In the genomic region with DNA sequence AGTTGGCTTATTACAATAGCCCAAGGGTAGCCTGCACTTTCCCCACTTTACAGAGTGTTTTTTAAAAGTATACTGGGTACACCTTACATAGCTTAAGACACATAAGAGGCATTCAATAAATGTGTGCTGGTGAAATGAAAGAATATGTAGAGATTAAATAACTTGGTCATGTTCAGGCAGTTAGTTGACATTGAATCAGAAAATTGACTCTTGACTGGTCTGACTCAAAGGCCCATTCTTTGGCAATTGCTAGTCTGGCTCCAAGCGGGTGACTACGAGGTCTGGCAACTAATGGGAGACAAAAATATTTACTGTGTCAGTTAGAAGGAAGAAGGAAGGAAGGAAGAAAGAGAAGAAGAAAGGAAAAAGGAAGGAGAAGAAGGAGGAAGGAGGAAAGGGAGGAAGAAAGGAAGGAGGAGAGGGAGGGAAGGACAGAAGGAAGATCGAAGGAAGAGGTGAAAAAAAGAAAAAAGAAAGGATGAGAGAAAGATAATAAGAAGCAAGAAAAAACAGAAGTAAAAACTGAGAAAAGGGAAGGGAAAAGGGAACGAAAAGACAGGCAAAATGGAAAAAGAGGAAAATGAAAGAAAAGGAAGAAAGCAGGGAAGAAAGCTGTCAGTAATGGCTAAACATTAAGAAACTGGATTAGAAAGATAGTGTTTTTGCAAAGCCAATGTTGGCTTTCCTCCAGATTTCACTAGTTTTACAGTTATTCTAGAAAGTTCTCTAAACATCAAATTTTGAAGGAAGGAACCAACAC, we compare ENCODE assay signal across 11 cellular contexts.
DNase-seq lines count a peak whose midpoint lies in the region; ATAC-seq and TF ChIP-seq lines count a peak whose summit lies in the region.
"Had no signal": no experiment of that assay in that cellular context is flagged by ENCODE, and none has a peak within 500 bp of the region (broad histone marks: within the 10 kb centered on the region; RNA-seq: fewer than 3 reads in every experiment).

No MANE protein-coding gene starts in this region.

- H3K9me3 ChIP-seq in transverse colon (no peaks in the 10 kb centered on the region), prostate gland (no peaks in the 10 kb centered on the region)

- H3K4me3 Mint-ChIP-seq in activated naive CD8-positive, alpha-beta T cell: peak overlapping the region; percentile 46
- no peak overlapping the region for H3K4me3 Mint-ChIP-seq in activated naive CD8-positive, alpha-beta T cell treated with anti-CD3 and anti-CD28 coated beads for 36 hours
- H3K4me3 Mint-ChIP-seq in WTC11: no peak overlapping the region

- H3K4me1 ChIP-seq in transverse colon (peaks cover 0 to 6% (median 0%) of the 10 kb centered on the region in 4 donors), prostate gland (replicated peaks) (no peaks in the 10 kb centered on the region)
- H3K4me1 ChIP-seq: Caco-2 had no signal

- H3K4me3 ChIP-seq in fibroblast of pulmonary artery (replicated peaks; ENCODE audit: low read depth, low read length) (no peak overlapping the region), transverse colon (no peak overlapping the region), prostate gland (no peak overlapping the region)
- H3K4me3 ChIP-seq: PC-9 had no signal

- CTCF ChIA-PET in WTC11 (lab: Charles Lee): no interaction called here

- 80 to 88% methylated on average over 1 to 4 of the region's 4 CpGs for WGBS in transverse colon (ENCODE audit: low coverage in 1 of 2), 2 donors
- 65% methylated on average over 4 of the region's 4 CpGs for WGBS in prostate gland

- no peak for ATAC-seq in WTC11
- ATAC-seq in GM21717 (IDR thresholded peaks at IDR 0.05; ENCODE audit: unreplicated experiment): no peak

- H3K27ac ChIP-seq in transverse colon (peak overlapping the region; percentile 14 to 44 (median 22)), prostate gland (no peak overlapping the region)
- H3K27ac ChIP-seq: KMS-11, PC-9 had no signal

- no peaks in the 10 kb centered on the region for H3K36me3 Mint-ChIP-seq in activated naive CD8-positive, alpha-beta T cell
- no peaks in the 10 kb centered on the region for H3K36me3 Mint-ChIP-seq in activated naive CD8-positive, alpha-beta T cell treated with anti-CD3 and anti-CD28 coated beads for 36 hours
- no peaks in the 10 kb centered on the region for H3K36me3 Mint-ChIP-seq in WTC11

- no peak for DNase-seq in activated naive CD8-positive, alpha-beta T cell treated with anti-CD3 and anti-CD28 coated beads for 36 hours
- DNase-seq in WTC11 (ENCODE audit: low spot score): no peak
- peak; percentile 38 for DNase-seq in fibroblast of pulmonary artery (ENCODE audit: low read depth)
- DNase-seq in transverse colon: no peak
- DNase-seq in prostate gland (ENCODE audit: low spot score): no peak
- no peak for DNase-seq in OCI-M2 (lab: John Stamatoyannopoulos, UW; ENCODE audit: unreplicated experiment)
- DNase-seq: Caco-2, PC-9 had no signal

- POLR2A ChIA-PET in WTC11 (lab: Charles Lee): no interaction called here

- TF ChIP-seq POLR2A in transverse colon (IDR thresholded peaks at IDR 0.05) (no peak), prostate gland (IDR thresholded peaks at IDR 0.05) (no peak)

- intact Hi-C loops in transverse colon (cut with DNase I; ENCODE audit: low total_unique reads) (no loop called here), prostate gland (cut with DNase I) (no loop called here)

- no peak for TF ChIP-seq EP300 in transverse colon (IDR thresholded peaks at IDR 0.05; ENCODE audit: low read depth)

- in situ Hi-C loops in transverse colon (cut with MboI; ENCODE audit: low pct_ligation_motif_present in 1 of 4, low pct_unique_long_range_greater_than_20kb in 1 of 4, low sequenced_read_pairs in 3 of 4): no loop called here

- H3K4me1 Mint-ChIP-seq in activated naive CD8-positive, alpha-beta T cell (ENCODE audit: low read depth): peaks cover 13% of the 10 kb centered on the region
- peaks cover 8% of the 10 kb centered on the region for H3K4me1 Mint-ChIP-seq in activated naive CD8-positive, alpha-beta T cell treated with anti-CD3 and anti-CD28 coated beads for 36 hours
- H3K4me1 Mint-ChIP-seq in WTC11: peaks cover 41% of the 10 kb centered on the region

- no peaks in the 10 kb centered on the region for H3K9me3 Mint-ChIP-seq in activated naive CD8-positive, alpha-beta T cell (ENCODE audit: low read depth)
- H3K9me3 Mint-ChIP-seq in activated naive CD8-positive, alpha-beta T cell treated with anti-CD3 and anti-CD28 coated beads for 36 hours: no peaks in the 10 kb centered on the region
- H3K9me3 Mint-ChIP-seq in WTC11: no peaks in the 10 kb centered on the region; the same call in 1 of the 2 replicates

- H3K27me3 ChIP-seq in transverse colon: no peaks in the 10 kb centered on the region
- H3K27me3 ChIP-seq in prostate gland (replicated peaks; ENCODE audit: insufficient read depth): no peaks in the 10 kb centered on the region

- no peak for TF ChIP-seq CTCF in WTC11 (IDR thresholded peaks at IDR 0.05)
- no peak for TF ChIP-seq CTCF in fibroblast of pulmonary artery (IDR thresholded peaks at IDR 0.05; ENCODE audit: low read length, missing control alignments)
- no peak for TF ChIP-seq CTCF in transverse colon (IDR thresholded peaks at IDR 0.05)
- no peak for TF ChIP-seq CTCF in prostate gland (IDR thresholded peaks at IDR 0.05)

- peak overlapping the region; percentile 7 for H3K27ac Mint-ChIP-seq in activated naive CD8-positive, alpha-beta T cell
- no peak overlapping the region for H3K27ac Mint-ChIP-seq in activated naive CD8-positive, alpha-beta T cell treated with anti-CD3 and anti-CD28 coated beads for 36 hours
- H3K27ac Mint-ChIP-seq in WTC11: peak overlapping the region; percentile 33; the same call in 1 of the 2 replicates

- no peaks in the 10 kb centered on the region for H3K27me3 Mint-ChIP-seq in activated naive CD8-positive, alpha-beta T cell
- no peaks in the 10 kb centered on the region for H3K27me3 Mint-ChIP-seq in activated naive CD8-positive, alpha-beta T cell treated with anti-CD3 and anti-CD28 coated beads for 36 hours
- H3K27me3 Mint-ChIP-seq in WTC11 (ENCODE audit: low read depth): no peaks in the 10 kb centered on the region

- no peaks in the 10 kb centered on the region for H3K36me3 ChIP-seq in transverse colon
- no peaks in the 10 kb centered on the region for H3K36me3 ChIP-seq in prostate gland

TF ChIP-seq in WTC11, 78 proteins besides CTCF, POLR2A, EP300 and RAD21:
- TF ChIP-seq ESRRA (CRISPR knock-in tag; IDR thresholded peaks at IDR 0.05; ENCODE audit: borderline replicate concordance) (no peak), PRDM15 (CRISPR knock-in tag; IDR thresholded peaks at IDR 0.05) (no peak), ZNF121 (CRISPR knock-in tag; IDR thresholded peaks at IDR 0.05) (no peak), ZNF512 (CRISPR knock-in tag; IDR thresholded peaks at IDR 0.05; ENCODE audit: borderline replicate concordance) (peak; percentile 91; the same call in 1 of the 2 replicates)
- TF ChIP-seq, protein P1, sequence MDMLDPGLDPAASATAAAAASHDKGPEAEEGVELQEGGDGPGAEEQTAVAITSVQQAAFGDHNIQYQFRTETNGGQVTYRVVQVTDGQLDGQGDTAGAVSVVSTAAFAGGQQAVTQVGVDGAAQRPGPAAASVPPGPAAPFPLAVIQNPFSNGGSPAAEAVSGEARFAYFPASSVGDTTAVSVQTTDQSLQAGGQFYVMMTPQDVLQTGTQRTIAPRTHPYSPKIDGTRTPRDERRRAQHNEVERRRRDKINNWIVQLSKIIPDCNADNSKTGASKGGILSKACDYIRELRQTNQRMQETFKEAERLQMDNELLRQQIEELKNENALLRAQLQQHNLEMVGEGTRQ (CRISPR knock-in tag; IDR thresholded peaks at IDR 0.05): no peak

Comparison
In these comparisons a context has a peak if more than half of its experiments do, and no peak if none do; other contexts are left out.
1. H3K27ac ChIP-seq: peak in transverse colon (4 of 4); none in prostate gland (0 of 2).